ENCODE assay signal across 8 cellular contexts in genomic region chr14:74018704-74019407, GRCh38. TPM values are rescaled to one million over a fixed set of nuclear protein-coding genes. Genes with fewer than 3 reads are reported as not detected.
A peak's percentile ranks its signal among the peaks of the same experiment; 100 is the strongest.
DNase-seq lines count a peak whose midpoint lies in the region; ATAC-seq and TF ChIP-seq lines count a peak whose summit lies in the region.

TSS of gene BBOF1 (plus strand) at chr14:74019349. CDS start at chr14:74019479, 130 bp downstream.
TSS of gene ENTPD5 (minus strand) at chr14:74019288. CDS start at chr14:73988102, 31,186 bp downstream.

- peaks cover 0 to 1% of the 10 kb centered on the region in 2 donors for H3K36me3 Mint-ChIP-seq in activated T-cell treated with anti-CD3 and anti-CD28 coated beads, Interleukin-2, amount 50 U/mL, for 72 hours (ENCODE audit: insufficient read depth in 2 of 2)
- no peaks in the 10 kb centered on the region for H3K36me3 Mint-ChIP-seq in naive B cell

- peak in 3 of 4 donors; percentile 74 to 95 (median 91) for TF ChIP-seq POLR2A in esophagus squamous epithelium (IDR thresholded peaks at IDR 0.05)

- H3K27me3 ChIP-seq in Panc1 (ENCODE audit: control insufficient read depth, insufficient read depth, low read length) = no peaks in the 10 kb centered on the region
- H3K27me3 ChIP-seq in esophagus squamous epithelium = no peaks in the 10 kb centered on the region

- 0% methylated on average over 18 to 27 of the region's 86 CpGs for WGBS in esophagus squamous epithelium, 2 donors

- H3K4me1 ChIP-seq in Panc1 (ENCODE audit: control insufficient read depth, insufficient read depth, low read length) (no peaks in the 10 kb centered on the region), esophagus squamous epithelium (peaks cover 0 to 19% (median 8%) of the 10 kb centered on the region in 3 donors)

- BruUV-seq in Panc1 (replicated peaks; lab: Mats Ljungman, UMichigan) = no TSS peak

- POLR2A ChIA-PET in Panc1 (lab: Charles Lee) = interaction anchor here (0.7 kb wide), 2 partner anchors 65 to 66 kb away, joined by 5 read pairs; no protein-coding TSS in a partner anchor

- intact Hi-C loops in Panc1 (cut with micrococcal nuclease; ENCODE audit: unreplicated experiment) (no loop called here), esophagus squamous epithelium (cut with DNase I) (no loop called here)

- H3K4me1 Mint-ChIP-seq in activated T-cell treated with anti-CD3 and anti-CD28 coated beads, Interleukin-2, amount 50 U/mL, for 72 hours (ENCODE audit: low read depth) = peaks cover 27% of the 10 kb centered on the region
- H3K4me1 Mint-ChIP-seq in naive B cell = peaks cover 14 to 18% (median 14%) of the 10 kb centered on the region in 3 donors

- H3K9me3 ChIP-seq in Panc1 (ENCODE audit: control insufficient read depth, insufficient read depth, low read depth, low read length) = no peaks in the 10 kb centered on the region
- H3K9me3 ChIP-seq in esophagus squamous epithelium = no peaks in the 10 kb centered on the region

- in situ Hi-C loops in Panc1 (cut with HindIII; ENCODE audit: low pct_unique_long_range_greater_than_20kb, low sequenced_read_pairs) = no loop called here

- TF ChIP-seq EP300 in Ishikawa (IDR thresholded peaks at IDR 0.05; ENCODE audit: borderline replicate concordance) = no peak

- peak within 1 kb of the TSS; percentile 89 for H3K27ac ChIP-seq in Panc1 (ENCODE audit: low read length)
- peak within 1 kb of the TSS; percentile 97 to 99 (median 98) for H3K27ac ChIP-seq in esophagus squamous epithelium

- CTCF ChIA-PET in Panc1 (lab: Charles Lee) = no interaction called here

- H3K4me3 Mint-ChIP-seq in activated T-cell treated with anti-CD3 and anti-CD28 coated beads, Interleukin-2, amount 50 U/mL, for 72 hours = peak within 1 kb of the TSS; percentile 94 to 98
- H3K4me3 Mint-ChIP-seq in naive B cell = peak within 1 kb of the TSS; percentile 90 to 97 (median 94)

- H3K36me3 ChIP-seq in Panc1 (ENCODE audit: control insufficient read depth, insufficient read depth, low read length) = peaks cover 3% of the 10 kb centered on the region
- H3K36me3 ChIP-seq in esophagus squamous epithelium = peaks cover 0 to 16% (median 0%) of the 10 kb centered on the region in 3 donors

- H3K4me3 ChIP-seq in Panc1 (ENCODE audit: low read depth in 2 of 2, low read length in 2 of 2) = peak within 1 kb of the TSS; percentile 84 to 85
- H3K4me3 ChIP-seq in esophagus squamous epithelium = peak within 1 kb of the TSS; percentile 76 to 93 (median 87)

- TF ChIP-seq CTCF in Panc1 (IDR thresholded peaks at IDR 0.05) = no peak
- TF ChIP-seq CTCF in esophagus squamous epithelium (IDR thresholded peaks at IDR 0.05) = peak in 2 of 6 experiments; percentile 6 to 7

- peak within 1 kb of the TSS; percentile 97 for H3K27ac Mint-ChIP-seq in activated T-cell treated with anti-CD3 and anti-CD28 coated beads, Interleukin-2, amount 50 U/mL, for 72 hours
- H3K27ac Mint-ChIP-seq in naive B cell = peak within 1 kb of the TSS; percentile 93 to 99 (median 98)

- no peaks in the 10 kb centered on the region for H3K9me3 Mint-ChIP-seq in activated T-cell treated with anti-CD3 and anti-CD28 coated beads, Interleukin-2, amount 50 U/mL, for 72 hours
- no peaks in the 10 kb centered on the region for H3K9me3 Mint-ChIP-seq in naive B cell

- ATAC-seq in GM21576 (IDR thresholded peaks at IDR 0.05; ENCODE audit: unreplicated experiment) = peak; percentile 83
- ATAC-seq in Panc1 = peak; percentile 97
- peak; percentile 97 to 98 for ATAC-seq in activated T-cell treated with anti-CD3 and anti-CD28 coated beads, Interleukin-2, amount 50 U/mL, for 72 hours (replicated peaks in 1 of 2)
- peak; percentile 94 for ATAC-seq in naive B cell (ENCODE audit: low read depth in 2 of 2)

- no peak for TF ChIP-seq RAD21 in Ishikawa (IDR thresholded peaks at IDR 0.05; ENCODE audit: low read depth)

- no peaks in the 10 kb centered on the region for H3K27me3 Mint-ChIP-seq in activated T-cell treated with anti-CD3 and anti-CD28 coated beads, Interleukin-2, amount 50 U/mL, for 72 hours (ENCODE audit: low read depth)
- no peaks in the 10 kb centered on the region for H3K27me3 Mint-ChIP-seq in naive B cell

- peak; percentile 38 for DNase-seq in DMS 273 treated with DMSO at 0.1 percent for 48 hours (lab: John Stamatoyannopoulos, UW)
- no peak for DNase-seq in Panc1 (ENCODE audit: low read depth, low spot score)
- DNase-seq in activated T-cell treated with anti-CD3 and anti-CD28 coated beads, Interleukin-2, amount 50 U/mL, for 72 hours = peak; percentile 89
- peak; percentile 30 for DNase-seq in esophagus squamous epithelium (lab: John Stamatoyannopoulos, UW)
- peak; percentile 89 for DNase-seq in naive B cell
- DNase-seq in stimulated activated CD8-positive, alpha-beta memory T cell treated with anti-CD3 and anti-CD28 coated beads, Interleukin-7, amount 100 ng/mL, for 48 hours (ENCODE audit: extremely low read depth in 1 of 2, low read depth in 1 of 2) = peak; percentile 68 to 70

TF ChIP-seq in Ishikawa, 13 proteins besides CTCF, POLR2A, EP300 and RAD21:
- TF ChIP-seq TCF12 (IDR thresholded peaks at IDR 0.05; ENCODE audit: low read depth) = no peak
- peak; percentile 34; the same call in 1 of the 2 replicates for TF ChIP-seq CREB1 (IDR thresholded peaks at IDR 0.05; ENCODE audit: low read depth)
- peak; percentile 54 for TF ChIP-seq MAX (IDR thresholded peaks at IDR 0.05)
- no peak for TF ChIP-seq REST (IDR thresholded peaks at IDR 0.05; ENCODE audit: low read depth)
- no peak for TF ChIP-seq TEAD4 (IDR thresholded peaks at IDR 0.05)
- TF ChIP-seq YY1 (IDR thresholded peaks at IDR 0.05; ENCODE audit: low read depth) = peak; percentile 54; the same call in 1 of the 2 replicates
- TF ChIP-seq CEBPB (IDR thresholded peaks at IDR 0.05) = no peak
- TF ChIP-seq NFIC (IDR thresholded peaks at IDR 0.05) = no peak
- peak; percentile 19; the same call in 1 of the 2 replicates for TF ChIP-seq USF1 (IDR thresholded peaks at IDR 0.05)
- TF ChIP-seq EGR1 (IDR thresholded peaks at IDR 0.05) = peak; percentile 48; the same call in 1 of the 2 replicates
- TF ChIP-seq TAF1 (IDR thresholded peaks at IDR 0.05; ENCODE audit: low read depth) = no peak; the same call in none of the 2 replicates
- TF ChIP-seq FOXM1 (IDR thresholded peaks at IDR 0.05; ENCODE audit: borderline replicate concordance, low read depth) = no peak

RNA-seq across cellular contexts. Expression of gene BBOF1, which starts in this region (rescaled TPM):
- total RNA-seq in Panc1 (2021; ENCODE audit: unreplicated experiment) (1.9 TPM), esophagus squamous epithelium (1 to 10 TPM; 2.0 to 6.9 (median 4.6) TPM)
- 1.8 TPM for polyA plus RNA-seq in Panc1 (2012; ENCODE audit: insufficient read length)
- 1 to 10 TPM; 1.4 to 2.1 TPM for total RNA-seq in activated T-cell treated with anti-CD3 and anti-CD28 coated beads, Interleukin-2, amount 50 U/mL, for 72 hours
- polyA plus RNA-seq in naive B cell (ENCODE audit: low read depth in 6 of 6) = 1 to 10 TPM; 1.2 to 5.8 (median 2.0) TPM

RNA-seq across cellular contexts. Expression of gene ENTPD5, which starts in this region (rescaled TPM):
- total RNA-seq in Panc1 (2021; ENCODE audit: unreplicated experiment) (13.0 TPM), esophagus squamous epithelium (10 to 100 TPM in 3 of 4 donors, 1 to 10 TPM in 1; 9.3 to 16.9 (median 13.0) TPM)
- polyA plus RNA-seq in Panc1 (2012; ENCODE audit: insufficient read length) = 9.8 TPM
- 10 to 100 TPM; 10.9 to 11.7 TPM for total RNA-seq in activated T-cell treated with anti-CD3 and anti-CD28 coated beads, Interleukin-2, amount 50 U/mL, for 72 hours
- polyA plus RNA-seq in naive B cell (ENCODE audit: low read depth in 6 of 6) = 1 to 10 TPM; 2.3 to 5.7 (median 5.0) TPM
